ENCODE assay signal across 24 cellular contexts in genomic region chr10:78811174-78811573, GRCh38.
DNase-seq lines count a peak whose midpoint lies in the region; ATAC-seq, FAIRE-seq and TF ChIP-seq lines count a peak whose summit lies in the region.
"Had no signal": no experiment of that assay in that cellular context is flagged by ENCODE, and none has a peak within 500 bp of the region (broad histone marks: within the 10 kb centered on the region; RNA-seq: fewer than 3 reads in every experiment).

No MANE protein-coding gene starts in this region.

- H3K79me2 ChIP-seq in GM23248 (ENCODE audit: insufficient read depth) = no peaks in the 10 kb centered on the region

- H3K27ac ChIP-seq in GM23248 (no peak overlapping the region), foreskin keratinocyte (no peak overlapping the region)
- H3K27ac ChIP-seq: Peyer's patch had no signal

- peaks cover 4% of the 10 kb centered on the region for H3F3A ChIP-seq in GM23248 (ENCODE audit: insufficient read depth)

- DNase-seq in ELR (ENCODE audit: low read depth) (peak; percentile 29), GM23248 (peak; percentile 33), bronchial epithelial cell (ENCODE audit: low read depth) (peak; percentile 56), foreskin keratinocyte (peak in 1 of 2 donors; percentile 23)
- DNase-seq in stimulated activated naive CD4-positive, alpha-beta T cell treated with Interleukin-2 at 50 U/mL for 16 hours (lab: John Stamatoyannopoulos, UW) = no peak
- DNase-seq: C1 segment of cervical spinal cord; CD4-positive, alpha-beta memory T cell; COR-L47; DMS53; HCEC 1CT; NCI-H1048; NCI-H1417 treated with DMSO at 0.1 percent for 48 hours; NCI-H1694 treated with DMSO at 0.1 percent for 48 hours; NCI-H2081; NCI-H2171; NCI-H226; NCI-H510A; NCI-H69; Peyer's patch; SHP77 treated with DMSO at 0.1 percent for 48 hours had no signal

- H3K4me2 ChIP-seq in GM23248 (ENCODE audit: unreplicated experiment) = no peak overlapping the region

- ATAC-seq in foreskin keratinocyte (peak; percentile 43), GM21528 (IDR thresholded peaks at IDR 0.05; ENCODE audit: low FRiP score, unreplicated experiment) (no peak), GM18511 (IDR thresholded peaks at IDR 0.05; ENCODE audit: unreplicated experiment) (no peak)

- no peaks in the 10 kb centered on the region for H3K9me3 ChIP-seq in GM23248 (ENCODE audit: low read depth)
- H3K9me3 ChIP-seq: Peyer's patch had no signal

- H3K27me3 ChIP-seq in GM23248 (replicated peaks; ENCODE audit: insufficient read depth) (no peaks in the 10 kb centered on the region), bronchial epithelial cell (ENCODE audit: control insufficient read depth, insufficient read depth, low read length) (peaks cover 2% of the 10 kb centered on the region), foreskin keratinocyte (peaks cover 11% of the 10 kb centered on the region)
- H3K27me3 ChIP-seq: Peyer's patch had no signal

- no peak for TF ChIP-seq CTCF in bronchial epithelial cell (IDR thresholded peaks at IDR 0.05; ENCODE audit: insufficient read depth, low read length, severe bottlenecking)
- TF ChIP-seq CTCF in foreskin keratinocyte (conservative IDR thresholded peaks at IDR 0.05) = no peak

- 75 to 78% methylated on average over 3 of the region's 3 CpGs for WGBS in GM23248 (ENCODE audit: low coverage in 1 of 2, low lambda C conversion rate in 2 of 2, missing lambda C conversion rate in 2 of 2), 2 experiments

- no peaks in the 10 kb centered on the region for H3K9me2 ChIP-seq in GM23248 (ENCODE audit: insufficient read depth)

- H3K9ac ChIP-seq in GM23248 = no peak overlapping the region

- in situ Hi-C loops in GM23248 (cut with MboI) = no loop called here

- H3K4me1 ChIP-seq in GM23248 (ENCODE audit: insufficient read depth) = peaks cover 10% of the 10 kb centered on the region
- H3K4me1 ChIP-seq in foreskin keratinocyte = no peaks in the 10 kb centered on the region
- H3K4me1 ChIP-seq: Peyer's patch had no signal

- no peaks in the 10 kb centered on the region for H4K20me1 ChIP-seq in GM23248 (ENCODE audit: insufficient read depth)

- no peak overlapping the region for H2AFZ ChIP-seq in GM23248

- FAIRE-seq in bronchial epithelial cell (lab: Jason Lieb, UNC) = no peak
- FAIRE-seq: G401.6, H1 had no signal

- H3K4me3 ChIP-seq in GM23248 (no peak overlapping the region), bronchial epithelial cell (ENCODE audit: low read depth, low read length) (no peak overlapping the region)
- H3K4me3 ChIP-seq: Peyer's patch had no signal

- no peaks in the 10 kb centered on the region for H3K36me3 ChIP-seq in GM23248 (ENCODE audit: low read depth)
- no peaks in the 10 kb centered on the region for H3K36me3 ChIP-seq in bronchial epithelial cell (ENCODE audit: control insufficient read depth, insufficient read depth, low read length)
- H3K36me3 ChIP-seq: Peyer's patch had no signal
